In genomic region chr2:2901384-2902345, GRCh38 we compare ENCODE assay signal across 10 cellular contexts.
DNase-seq lines count a peak whose midpoint lies in the region; ATAC-seq, FAIRE-seq and TF ChIP-seq lines count a peak whose summit lies in the region.
"Had no signal": no experiment of that assay in that cellular context is flagged by ENCODE, and none has a peak within 500 bp of the region (broad histone marks: within the 10 kb centered on the region; RNA-seq: fewer than 3 reads in every experiment).

No MANE protein-coding gene starts in this region.

- no peak overlapping the region for H2BK15ac ChIP-seq in H9 (ENCODE audit: low read depth, low read length)

- H3K9ac ChIP-seq in HepG2 (ENCODE audit: insufficient read depth, low read depth, low read length) (no peak overlapping the region), H9 (ENCODE audit: extremely low read depth, insufficient read length, low read length) (no peak overlapping the region)

- ATAC-seq in HepG2 (peak; percentile 83), right lobe of liver (no peak), HG02571 (IDR thresholded peaks at IDR 0.05; ENCODE audit: unreplicated experiment) (peak; percentile 79), HG03571 (IDR thresholded peaks at IDR 0.05; ENCODE audit: unreplicated experiment) (peak; percentile 85)
- peak; percentile 43 for ATAC-seq in stimulated activated naive CD8-positive, alpha-beta T cell treated with anti-CD3 and anti-CD28 coated beads, Interleukin-15, Interleukin-2, amounts not matched to agents 100 U/mL and 50 U/mL, for 24 hours
- ATAC-seq: gastroesophageal sphincter had no signal

- BruUV-seq in HepG2 (replicated peaks; lab: Mats Ljungman, UMichigan) = no TSS peak

- no peak overlapping the region for H4K91ac ChIP-seq in H9 (ENCODE audit: insufficient read length, low read depth, low read length)

- no peak for TF ChIP-seq POLR2A in HepG2 (IDR thresholded peaks at IDR 0.05; ENCODE audit: insufficient read depth in 1 of 2, low read depth in 2 of 2, low read length in 2 of 2)
- no peak for TF ChIP-seq POLR2A in right lobe of liver (IDR thresholded peaks at IDR 0.05)

- in situ Hi-C loops in HepG2 (cut with HindIII; ENCODE audit: extremely low pct_ligation_motif_present, low pct_unique_long_range_greater_than_20kb) = no loop called here

- peaks cover 5% of the 10 kb centered on the region for H3K27me3 Mint-ChIP-seq in H9 (ENCODE audit: low read depth)

- TF ChIP-seq EP300 in HepG2 (IDR thresholded peaks at IDR 0.05; ENCODE audit: low read depth in 2 of 2, low read length in 2 of 2) (peak in 1 of 2 experiments; percentile 37; a peak in 1 of 4 replicates), HepG2 (CRISPR knock-in tag; IDR thresholded peaks at IDR 0.05; ENCODE audit: borderline replicate concordance) (no peak)

- no peak overlapping the region for H3K27ac Mint-ChIP-seq in H9

- no peak overlapping the region for H3K18ac ChIP-seq in H9 (ENCODE audit: insufficient read length, low read depth, low read length)

- H3K56ac ChIP-seq in H9 (ENCODE audit: insufficient read length, low read depth, low read length) = no peak overlapping the region

- H3K27ac ChIP-seq in HepG2 (ENCODE audit: extremely low read length, insufficient read depth, low read length) (no peak overlapping the region), right lobe of liver (no peak overlapping the region), H9 (ENCODE audit: insufficient read length, low read depth, low read length) (no peak overlapping the region)
- H3K27ac ChIP-seq: gastroesophageal sphincter had no signal

- H2AK5ac ChIP-seq in H9 (ENCODE audit: insufficient read length, low read length) = no peak overlapping the region

- no peak overlapping the region for H2BK12ac ChIP-seq in H9 (ENCODE audit: insufficient read length, low read depth, low read length)

- H2BK5ac ChIP-seq in H9 (ENCODE audit: insufficient read length, low read length) = no peak overlapping the region

- H3K4me2 ChIP-seq in HepG2 (ENCODE audit: low read depth, low read length) (0 out of 2 replicates have a peak overlapping the region, but pooled peaks have one; percentile 2), H9 (ENCODE audit: insufficient read depth, insufficient read length, low read length) (no peak overlapping the region)

- H3K4me3 Mint-ChIP-seq in H9 = no peak overlapping the region; a peak in 1 of 5 replicates

- WGBS in HepG2 (ENCODE audit: low lambda C conversion rate) = under 1% methylated on average over 13 of the region's 13 CpGs
- 8% methylated on average over 8 of the region's 13 CpGs for WGBS in right lobe of liver (ENCODE audit: insufficient coverage, low coverage, low lambda C conversion rate, missing lambda C conversion rate)
- WGBS in H9 (ENCODE audit: extremely low coverage, insufficient read length, low lambda C conversion rate) = no CpG with 5 or more reads among the region's 13 CpGs

- no peaks in the 10 kb centered on the region for H4K20me1 ChIP-seq in HepG2 (ENCODE audit: insufficient read depth, low read length)
- H4K20me1 ChIP-seq in H9 (ENCODE audit: control insufficient read depth, insufficient read depth, insufficient read length) = no peaks in the 10 kb centered on the region

- DNase-seq in HepG2 (ENCODE audit: low spot score) = peak; percentile 72
- no peak for DNase-seq in right lobe of liver
- DNase-seq in stimulated activated naive CD8-positive, alpha-beta T cell treated with anti-CD3 and anti-CD28 coated beads, Interleukin-15, Interleukin-2, amounts not matched to agents 100 U/mL and 50 U/mL, for 24 hours = no peak
- DNase-seq in pons (ENCODE audit: low spot score) = no peak
- DNase-seq in NOMO-1 treated with DMSO at 0.1 percent for 48 hours (lab: John Stamatoyannopoulos, UW; ENCODE audit: unreplicated experiment) = no peak
- no peak for DNase-seq in H9

- peaks cover 2 to 14% of the 10 kb centered on the region in 2 experiments; a peak in 2 of 4 replicates for H3K4me1 Mint-ChIP-seq in H9

- peaks cover 0 to 3% of the 10 kb centered on the region in 2 experiments; a peak in 2 of 5 replicates for H3K9me3 Mint-ChIP-seq in H9

- no peak for TF ChIP-seq RAD21 in HepG2 (CRISPR knock-in tag; IDR thresholded peaks at IDR 0.05)

- no peak overlapping the region for H3T11ph ChIP-seq in H9 (ENCODE audit: low read length)

- H3K36me3 ChIP-seq in HepG2 (replicated peaks in 1 of 2; ENCODE audit: control insufficient read depth in 1 of 2, insufficient read depth in 2 of 2, low read length in 2 of 2) (no peaks in the 10 kb centered on the region), right lobe of liver (no peaks in the 10 kb centered on the region)
- H3K36me3 ChIP-seq: gastroesophageal sphincter had no signal

- H3K4me1 ChIP-seq in HepG2 (ENCODE audit: insufficient read depth, low read length) = peaks cover 25% of the 10 kb centered on the region
- H3K4me1 ChIP-seq in right lobe of liver = no peaks in the 10 kb centered on the region
- H3K4me1 ChIP-seq in H9 (ENCODE audit: insufficient read depth, low read length) = no peaks in the 10 kb centered on the region
- H3K4me1 ChIP-seq: gastroesophageal sphincter had no signal

- no peak overlapping the region for H4K5ac ChIP-seq in H9 (ENCODE audit: insufficient read length, low read depth, low read length)

- no peak overlapping the region for H3K4me3 ChIP-seq in HepG2 (replicated peaks in 1 of 3; ENCODE audit: insufficient read depth in 1 of 3, low read depth in 2 of 3, low read length in 3 of 3)
- H3K4me3 ChIP-seq in right lobe of liver = no peak overlapping the region
- H3K4me3 ChIP-seq: gastroesophageal sphincter had no signal

- H4K8ac ChIP-seq in H9 (replicated peaks; ENCODE audit: insufficient read length, low read depth, low read length) = no peak overlapping the region

- no peak overlapping the region for H2BK120ac ChIP-seq in H9 (ENCODE audit: low read depth, low read length, poor library complexity, severe bottlenecking)

- no peaks in the 10 kb centered on the region for H3K79me1 ChIP-seq in H9 (ENCODE audit: insufficient read depth, low read depth, low read length, poor library complexity, severe bottlenecking)

- CTCF ChIA-PET in HepG2 (lab: Yijun Ruan, JAX; ENCODE audit: low intra/inter-chr PET ratio, low total read pairs) = no interaction called here

- H3K4ac ChIP-seq in H9 (ENCODE audit: low read depth, low read length) = no peak overlapping the region

- intact Hi-C loops in HepG2 (cut with micrococcal nuclease; ENCODE audit: unreplicated experiment) (no loop called here), right lobe of liver (cut with DNase I) (no loop called here)

- H2AFZ ChIP-seq in HepG2 (ENCODE audit: low read length) (no peak overlapping the region), H9 (ENCODE audit: low read length) (no peak overlapping the region)

- H3K36me3 Mint-ChIP-seq in H9 (ENCODE audit: insufficient read depth in 1 of 3, low read depth in 3 of 3) = peaks cover 0 to 3% (median 0%) of the 10 kb centered on the region in 3 experiments; a peak in 2 of 7 replicates

- H3K9me3 ChIP-seq in HepG2 (ENCODE audit: low read length) (no peaks in the 10 kb centered on the region), right lobe of liver (no peaks in the 10 kb centered on the region), H9 (ENCODE audit: control insufficient read depth, low read depth, low read length) (no peaks in the 10 kb centered on the region)
- H3K9me3 ChIP-seq: gastroesophageal sphincter had no signal

- H3K27me3 ChIP-seq in HepG2 (ENCODE audit: control insufficient read depth in 1 of 2, insufficient read depth in 2 of 2, low read length in 2 of 2) (peaks cover under 1 to 22% of the 10 kb centered on the region in 2 experiments; a peak in 4 of 5 replicates), right lobe of liver (no peaks in the 10 kb centered on the region), H9 (ENCODE audit: insufficient read depth, low read length) (no peaks in the 10 kb centered on the region)
- H3K27me3 ChIP-seq: gastroesophageal sphincter had no signal

- POLR2A ChIA-PET in HepG2 (lab: Yijun Ruan, JAX) = no interaction called here

- TF ChIP-seq CTCF in HepG2 (CRISPR knock-in tag; IDR thresholded peaks at IDR 0.05) (no peak), right lobe of liver (IDR thresholded peaks at IDR 0.05) (no peak), H9 (conservative IDR thresholded peaks at IDR 0.05) (no peak)

- H3K79me2 ChIP-seq in HepG2 (ENCODE audit: insufficient read depth, low read length) (no peaks in the 10 kb centered on the region), H9 (ENCODE audit: insufficient read depth, low read length) (no peaks in the 10 kb centered on the region)

- H3K23ac ChIP-seq in H9 (ENCODE audit: insufficient read length, low read depth, low read length) = no peak overlapping the region

- no peak overlapping the region for H3K14ac ChIP-seq in H9 (ENCODE audit: insufficient read depth, low read length)

- FAIRE-seq in HepG2 (lab: Jason Lieb, UNC) = peak; percentile 76
- FAIRE-seq: astrocyte had no signal

- H2BK20ac ChIP-seq in H9 (ENCODE audit: low read depth, low read length, poor library complexity, severe bottlenecking) = no peak overlapping the region

- H3K23me2 ChIP-seq in H9 (ENCODE audit: insufficient read length, low read depth, low read length, poor library complexity, severe bottlenecking) = no peaks in the 10 kb centered on the region

TF ChIP-seq in HepG2, 621 proteins besides CTCF, POLR2A, EP300 and RAD21 (continues in another document):
- TF ChIP-seq ZNF331 (CRISPR knock-in tag; IDR thresholded peaks at IDR 0.05) (0 out of 2 replicates have a peak, but pooled peaks have one; percentile 15), NCOA2 (CRISPR knock-in tag; IDR thresholded peaks at IDR 0.05) (0 out of 2 replicates have a peak, but pooled peaks have one; percentile 46), E2F5 (CRISPR knock-in tag; conservative IDR thresholded peaks at IDR 0.05) (0 out of 2 replicates have a peak, but pooled peaks have one; percentile 13), ZKSCAN5 (CRISPR knock-in tag; IDR thresholded peaks at IDR 0.05) (0 out of 2 replicates have a peak, but pooled peaks have one; percentile 28), TCF7 (IDR thresholded peaks at IDR 0.05; ENCODE audit: low read depth) (peak; percentile 81)
- TF ChIP-seq, protein P1, sequence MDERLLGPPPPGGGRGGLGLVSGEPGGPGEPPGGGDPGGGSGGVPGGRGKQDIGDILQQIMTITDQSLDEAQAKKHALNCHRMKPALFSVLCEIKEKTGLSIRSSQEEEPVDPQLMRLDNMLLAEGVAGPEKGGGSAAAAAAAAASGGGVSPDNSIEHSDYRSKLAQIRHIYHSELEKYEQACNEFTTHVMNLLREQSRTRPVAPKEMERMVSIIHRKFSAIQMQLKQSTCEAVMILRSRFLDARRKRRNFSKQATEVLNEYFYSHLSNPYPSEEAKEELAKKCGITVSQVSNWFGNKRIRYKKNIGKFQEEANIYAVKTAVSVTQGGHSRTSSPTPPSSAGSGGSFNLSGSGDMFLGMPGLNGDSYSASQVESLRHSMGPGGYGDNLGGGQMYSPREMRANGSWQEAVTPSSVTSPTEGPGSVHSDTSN (CRISPR knock-in tag; IDR thresholded peaks at IDR 0.05) = 0 out of 2 replicates have a peak, but pooled peaks have one; percentile 54

Comparison
In these comparisons a context has a peak if more than half of its experiments do, and no peak if none do; other contexts are left out.
1. ATAC-seq: peak in HepG2 (single experiment), HG02571 (single experiment), HG03571 (single experiment) and stimulated activated naive CD8-positive, alpha-beta T cell treated with anti-CD3 and anti-CD28 coated beads, Interleukin-15, Interleukin-2, amounts not matched to agents 100 U/mL and 50 U/mL, for 24 hours (single experiment); none in right lobe of liver (0 of 4).